Comparison of ENCODE assay signal across 36 cellular contexts in genomic region chrX:7787714-7788113, GRCh38. TPM values are rescaled to one million over a fixed set of nuclear protein-coding genes. Genes with fewer than 3 reads are reported as not detected.
"Had no signal": no experiment of that assay in that cellular context is flagged by ENCODE, and none has a peak within 500 bp of the region (broad histone marks: within the 10 kb centered on the region; RNA-seq: fewer than 3 reads in every experiment).

No MANE protein-coding gene starts in this region.

- H3K27ac ChIP-seq: ovary, parathyroid adenoma, psoas muscle, skin epidermis, spleen, suprapubic skin, testis, tibial artery, transverse colon, upper lobe of right lung, uterus had no signal

- H3K4me3 Mint-ChIP-seq: naive B cell; natural killer cell; nephron; neural crest cell; stimulated activated memory B cell treated with anti-CD40 and anti-IgM and Interleukin-4, amounts not matched to agents 10 μg/mL and 1 μg/mL and 100 μg/mL, for 72 hours; stimulated activated naive CD8-positive, alpha-beta T cell treated with anti-CD3 and anti-CD28 coated beads, Interleukin-15, amount 100 ng/mL, for 72 hours; type B pancreatic cell had no signal

- H3K79me2 ChIP-seq: parathyroid adenoma had no signal

- H3K36me3 Mint-ChIP-seq: naive B cell; natural killer cell; stimulated activated memory B cell treated with anti-CD40 and anti-IgM and Interleukin-4, amounts not matched to agents 10 μg/mL and 1 μg/mL and 100 μg/mL, for 72 hours; type B pancreatic cell had no signal

- H3K9ac ChIP-seq: parathyroid adenoma had no signal

- H3K27me3 ChIP-seq: ovary, spleen, suprapubic skin, testis, tibial artery, transverse colon, upper lobe of right lung, uterus had no signal

- H3K4me3 ChIP-seq: ovary, psoas muscle, skin epidermis, smooth muscle cell, spleen, suprapubic skin, testis, tibial artery, transverse colon, upper lobe of right lung, uterus had no signal

- H3K4me1 ChIP-seq: parathyroid adenoma, psoas muscle, spleen, suprapubic skin, testis, tibial artery, transverse colon, upper lobe of right lung, uterus had no signal

- H3K9me3 ChIP-seq: ovary, suprapubic skin, testis, tibial artery, transverse colon, upper lobe of right lung, uterus had no signal

- H3K27ac Mint-ChIP-seq: naive B cell; natural killer cell; nephron; progenitor cell of endocrine pancreas; stimulated activated memory B cell treated with anti-CD40 and anti-IgM and Interleukin-4, amounts not matched to agents 10 μg/mL and 1 μg/mL and 100 μg/mL, for 72 hours; stimulated activated naive CD8-positive, alpha-beta T cell treated with anti-CD3 and anti-CD28 coated beads, Interleukin-15, amount 100 ng/mL, for 72 hours; type B pancreatic cell had no signal

- H3K4me2 ChIP-seq: smooth muscle cell had no signal

- DNase-seq: naive B cell; natural killer cell; occipital lobe; ovary; posterior cingulate gyrus; psoas muscle; right cardiac atrium; spleen; stimulated activated CD4-positive, alpha-beta T cell treated with anti-CD3 and anti-CD28 coated beads, Interleukin-12 subunit alpha, Interleukin-12 subunit beta, amount 100 ng/mL, for 4 hours; stimulated activated CD4-positive, alpha-beta T cell treated with anti-CD3 and anti-CD28 coated beads, Interleukin-1b, Interleukin-23, amount 100 ng/mL, for 48 hours; stimulated activated CD4-positive, alpha-beta T cell treated with anti-CD3 and anti-CD28 coated beads, Interleukin-4, amount 100 ng/mL, for 1 hour; stimulated activated CD4-positive, alpha-beta T cell treated with anti-CD3 and anti-CD28 coated beads, Interleukin-4, amount 100 ng/mL, for 4 hours; stimulated activated CD8-positive, alpha-beta memory T cell treated with anti-CD3 and anti-CD28 coated beads, Interleukin-4, amount 100 ng/mL, for 48 hours; stimulated activated naive CD4-positive, alpha-beta T cell; stimulated activated naive CD8-positive, alpha-beta T cell treated with anti-CD3 and anti-CD28 coated beads, Interleukin-15, amount 100 ng/mL, for 72 hours; stimulated activated naive CD8-positive, alpha-beta T cell treated with anti-CD3 and anti-CD28 coated beads, Interleukin-15, Interleukin-2, amounts not matched to agents 100 U/mL and 50 U/mL, for 24 hours; substantia nigra; testis; tibial artery; transverse colon; upper lobe of right lung; uterus had no signal

- H3K27me3 Mint-ChIP-seq: progenitor cell of endocrine pancreas; stimulated activated memory B cell treated with anti-CD40 and anti-IgM and Interleukin-4, amounts not matched to agents 10 μg/mL and 1 μg/mL and 100 μg/mL, for 72 hours; stimulated activated naive CD8-positive, alpha-beta T cell treated with anti-CD3 and anti-CD28 coated beads, Interleukin-15, amount 100 ng/mL, for 72 hours; type B pancreatic cell had no signal

- H3K9me3 Mint-ChIP-seq: type B pancreatic cell had no signal

- H3K4me1 Mint-ChIP-seq: naive B cell; natural killer cell; neural crest cell; stimulated activated memory B cell treated with anti-CD40 and anti-IgM and Interleukin-4, amounts not matched to agents 10 μg/mL and 1 μg/mL and 100 μg/mL, for 72 hours; stimulated activated naive CD8-positive, alpha-beta T cell treated with anti-CD3 and anti-CD28 coated beads, Interleukin-15, amount 100 ng/mL, for 72 hours had no signal

- ATAC-seq: natural killer cell; psoas muscle; right cardiac atrium; sciatic nerve; stimulated activated memory B cell treated with anti-CD40 and anti-IgM and Interleukin-4, amounts not matched to agents 10 μg/mL and 1 μg/mL and 100 μg/mL, for 72 hours; stimulated activated naive CD8-positive, alpha-beta T cell treated with anti-CD3 and anti-CD28 coated beads, Interleukin-15, amount 100 ng/mL, for 72 hours; stimulated activated naive CD8-positive, alpha-beta T cell treated with anti-CD3 and anti-CD28 coated beads, Interleukin-15, Interleukin-2, amounts not matched to agents 100 U/mL and 50 U/mL, for 24 hours; upper lobe of right lung had no signal

- H2AFZ ChIP-seq: parathyroid adenoma had no signal

- H3K36me3 ChIP-seq: ovary, spleen, suprapubic skin, tibial artery, transverse colon, upper lobe of right lung, uterus had no signal

RNA-seq across cellular contexts. Expression of gene VCX, which starts 55.3 kb away (rescaled TPM):
- total RNA-seq: natural killer cell, occipital lobe, osteoblast, ovary, progenitor cell of endocrine pancreas, psoas muscle, renal cortical epithelial cell, right cardiac atrium, sciatic nerve, smooth muscle cell, spleen, suprapubic skin, transverse colon, upper lobe of right lung, urinary bladder had no signal
- polyA plus RNA-seq: ovary, psoas muscle, right cardiac atrium, thymus, urinary bladder had no signal
